11 cellular contexts compared by ENCODE assay signal in genomic region chr13:27968316-27969072, GRCh38. TPM values are rescaled to one million over a fixed set of nuclear protein-coding genes. Genes with fewer than 3 reads are reported as not detected.
A peak's percentile ranks its signal among the peaks of the same experiment; 100 is the strongest.
DNase-seq lines count a peak whose midpoint lies in the region; ATAC-seq and TF ChIP-seq lines count a peak whose summit lies in the region.
"Had no signal": no experiment of that assay in that cellular context is flagged by ENCODE, and none has a peak within 500 bp of the region (broad histone marks: within the 10 kb centered on the region; RNA-seq: fewer than 3 reads in every experiment).

No MANE protein-coding gene starts in this region.

- H3K27ac ChIP-seq in spleen (no peak overlapping the region), GM23248 (no peak overlapping the region)
- H3K27ac ChIP-seq: heart left ventricle had no signal

- no peaks in the 10 kb centered on the region for H3K9me3 ChIP-seq in iPS-15b (ENCODE audit: control insufficient read depth, insufficient read depth, low read length)
- H3K9me3 ChIP-seq in spleen = no peaks in the 10 kb centered on the region
- H3K9me3 ChIP-seq in GM23248 (ENCODE audit: low read depth) = no peaks in the 10 kb centered on the region
- H3K9me3 ChIP-seq: heart left ventricle had no signal

- H3F3A ChIP-seq in GM23248 (ENCODE audit: insufficient read depth) = no peaks in the 10 kb centered on the region

- peaks cover 98% of the 10 kb centered on the region for H3K27me3 ChIP-seq in iPS-15b (ENCODE audit: control insufficient read depth, insufficient read depth, low read length)
- H3K27me3 ChIP-seq in spleen (replicated peaks in 1 of 7) = peaks cover 7 to 100% (median 97%) of the 10 kb centered on the region in 7 donors
- peaks cover 97% of the 10 kb centered on the region for H3K27me3 ChIP-seq in GM23248 (replicated peaks; ENCODE audit: insufficient read depth)

- H3K4me1 ChIP-seq in iPS-15b (ENCODE audit: control insufficient read depth, insufficient read depth, low read length) = peaks cover 18% of the 10 kb centered on the region
- H3K4me1 ChIP-seq in spleen = peaks cover 8 to 52% (median 40%) of the 10 kb centered on the region in 6 donors
- H3K4me1 ChIP-seq in GM23248 (ENCODE audit: insufficient read depth) = no peaks in the 10 kb centered on the region

- ATAC-seq in GM18505 (IDR thresholded peaks at IDR 0.05; ENCODE audit: unreplicated experiment) = no peak
- ATAC-seq: heart left ventricle had no signal

- H3K36me3 ChIP-seq in iPS-15b (ENCODE audit: control insufficient read depth, insufficient read depth, low read length) (no peaks in the 10 kb centered on the region), spleen (no peaks in the 10 kb centered on the region), GM23248 (ENCODE audit: low read depth) (no peaks in the 10 kb centered on the region)
- H3K36me3 ChIP-seq: heart left ventricle had no signal

- peak; percentile 26 for DNase-seq in NCI-H1092 treated with DMSO at 0.1 percent for 48 hours (lab: John Stamatoyannopoulos, UW)
- DNase-seq in NCI-H1092 (lab: John Stamatoyannopoulos, UW) = no peak
- peak; percentile 75 for DNase-seq in NCI-H748 treated with DMSO at 0.1 percent for 48 hours (lab: John Stamatoyannopoulos, UW)
- no peak for DNase-seq in spleen
- no peak for DNase-seq in GM23248
- no peak for DNase-seq in dedifferentiated amniotic fluid mesenchymal stem cell (ENCODE audit: extremely low spot score)
- DNase-seq: ACHN, heart left ventricle, NCI-H146 had no signal

- H3K79me2 ChIP-seq in GM23248 (ENCODE audit: insufficient read depth) = no peaks in the 10 kb centered on the region

- no peak for TF ChIP-seq CTCF in spleen (IDR thresholded peaks at IDR 0.05 in 8 of 11, conservative IDR thresholded peaks at IDR 0.05 in 3 of 11)

- 1 to 5% (median 2%) methylated on average over 20 to 85 of the region's 85 CpGs for WGBS in spleen, 5 donors
- 3 to 5% methylated on average over 62 to 72 of the region's 85 CpGs for WGBS in GM23248 (ENCODE audit: low coverage in 1 of 2, low lambda C conversion rate in 2 of 2, missing lambda C conversion rate in 2 of 2), 2 experiments

- intact Hi-C loops in spleen (cut with DNase I; ENCODE audit: low total_unique reads) = no loop called here

- TF ChIP-seq POLR2A in spleen (IDR thresholded peaks at IDR 0.05) = no peak
- TF ChIP-seq POLR2A in GM18505 (IDR thresholded peaks at IDR 0.05; ENCODE audit: borderline replicate concordance, extremely low read depth, insufficient read depth, insufficient read length) = no peak

- no peak overlapping the region for H3K4me2 ChIP-seq in GM23248 (ENCODE audit: unreplicated experiment)

- H3K9ac ChIP-seq in iPS-15b (ENCODE audit: low read depth, low read length) = no peak overlapping the region
- H3K9ac ChIP-seq in GM23248 = no peak overlapping the region

- peak overlapping the region; percentile 40 for H3K4me3 ChIP-seq in iPS-15b (ENCODE audit: low read depth, low read length)
- H3K4me3 ChIP-seq in spleen = peak overlapping the region in 6 of 8 donors; percentile 9 to 59 (median 21)
- no peak overlapping the region for H3K4me3 ChIP-seq in GM23248
- H3K4me3 ChIP-seq: heart left ventricle had no signal

- in situ Hi-C loops in GM23248 (cut with MboI) = no loop called here

- no peak overlapping the region for H2AFZ ChIP-seq in GM23248

- H4K20me1 ChIP-seq in GM23248 (ENCODE audit: insufficient read depth) = no peaks in the 10 kb centered on the region

- H3K9me2 ChIP-seq in GM23248 (ENCODE audit: insufficient read depth) = no peaks in the 10 kb centered on the region

RNA-seq across cellular contexts. Expression of gene CDX2, which starts 0.6 kb away (rescaled TPM):
- not detected for total RNA-seq in spleen
- polyA plus RNA-seq in spleen = under 1 TPM in 2 of 3 donors, not detected in 1; 0.02 to 0.03 TPM
- not detected in 2 replicates for total RNA-seq in GM23248 (2014; rRNA removed; shearing (Covaris generic))
- polyA plus RNA-seq in GM23248 (2016; fragmentation: Nextera tagmentation; extraction: Ambion mirVana) = not detected in 2 replicates
- total RNA-seq: heart left ventricle had no signal
- polyA plus RNA-seq: heart left ventricle had no signal

RNA-seq across cellular contexts. Expression of gene URAD, which starts 20.0 kb away (rescaled TPM):
- total RNA-seq in spleen = 1 to 10 TPM in 1 of 7 donors, not detected in 6; 1.3 TPM
- polyA plus RNA-seq in spleen = under 1 TPM in 1 of 3 donors, not detected in 2; 0.20 TPM
- not detected in 2 replicates for total RNA-seq in GM23248 (2014; rRNA removed; shearing (Covaris generic))
- not detected in 2 replicates for polyA plus RNA-seq in GM23248 (2016; fragmentation: Nextera tagmentation; extraction: Ambion mirVana)
- total RNA-seq: heart left ventricle had no signal
- polyA plus RNA-seq: heart left ventricle had no signal

RNA-seq across cellular contexts. Expression of gene PDX1, which starts 48.7 kb away (rescaled TPM):
- total RNA-seq in spleen = not detected
- polyA plus RNA-seq in spleen = not detected
- not detected in 2 replicates for total RNA-seq in GM23248 (2014; rRNA removed; shearing (Covaris generic))
- not detected in 2 replicates for polyA plus RNA-seq in GM23248 (2016; fragmentation: Nextera tagmentation; extraction: Ambion mirVana)
- total RNA-seq: heart left ventricle had no signal
- polyA plus RNA-seq: heart left ventricle had no signal

Comparison
In these comparisons a context has a peak if more than half of its experiments do, and no peak if none do; other contexts are left out.
1. DNase-seq: peak in NCI-H1092 treated with DMSO at 0.1 percent for 48 hours (single experiment) and NCI-H748 treated with DMSO at 0.1 percent for 48 hours (single experiment); none in NCI-H1092 (single experiment), spleen (single experiment), GM23248 (single experiment) and dedifferentiated amniotic fluid mesenchymal stem cell (single experiment).